Comparison of ENCODE assay signal across 7 cellular contexts in the genomic region with DNA sequence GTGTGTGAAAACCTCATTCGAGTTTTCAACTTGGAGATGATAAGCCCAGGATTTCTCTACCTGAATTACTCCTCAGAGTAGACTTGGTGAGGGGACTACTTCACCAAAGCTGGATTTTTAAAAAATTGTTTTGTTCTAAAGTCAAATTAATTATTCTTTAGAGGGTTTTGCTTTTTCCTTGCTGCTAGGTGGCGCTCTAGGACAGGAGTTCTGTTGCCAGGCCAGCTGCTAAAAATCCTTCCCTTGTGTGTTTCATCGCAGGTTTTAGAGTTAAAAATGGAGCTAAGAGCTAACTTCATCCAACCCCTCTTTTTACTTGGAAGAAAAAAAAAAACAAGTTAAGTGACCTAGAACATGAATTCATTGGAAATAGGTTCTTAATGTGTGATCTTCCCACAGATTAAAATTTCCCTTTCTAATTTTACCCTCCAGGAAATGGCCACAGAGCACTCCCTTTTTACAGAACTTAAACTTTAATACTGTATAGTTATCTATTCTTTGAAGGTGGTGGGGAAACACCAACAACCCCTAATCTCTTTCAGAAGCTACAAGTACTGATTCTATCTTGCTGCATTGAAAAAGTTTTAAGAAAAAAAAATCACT.
A peak's percentile ranks its signal among the peaks of the same experiment; 100 is the strongest.
DNase-seq lines count a peak whose midpoint lies in the region; ATAC-seq and TF ChIP-seq lines count a peak whose summit lies in the region.

No MANE protein-coding gene starts in this region.

- DNase-seq in NB4 (ENCODE audit: low read depth) = peak; percentile 75
- DNase-seq in SKM-1 treated with dmso at 0.1 percent for 144 hours (lab: John Stamatoyannopoulos, UW; ENCODE audit: unreplicated experiment) = peak; percentile 85
- peak in 35 of 58 donors; percentile 0 to 65 (median 7) for DNase-seq in anterior cingulate cortex (lab: John Stamatoyannopoulos, UW)
- peak; percentile 58 for DNase-seq in iPS-NIHi11 (ENCODE audit: low spot score)
- DNase-seq in stimulated activated CD4-positive, alpha-beta T cell treated with anti-CD3 and anti-CD28 coated beads, Interleukin-1b, Interleukin-23, amount 100 ng/mL, for 24 hours (ENCODE audit: low read depth in 4 of 4, low spot score in 1 of 4) = peak; percentile 25 to 56 (median 41)

- ATAC-seq in stimulated activated memory B cell treated with anti-CD40 and anti-IgM and Interleukin-4, amounts not matched to agents 10 μg/mL and 1 μg/mL and 100 μg/mL, for 72 hours = no peak

- no peaks in the 10 kb centered on the region for H3K9me3 Mint-ChIP-seq in stimulated activated memory B cell treated with anti-CD40 and anti-IgM and Interleukin-4, amounts not matched to agents 10 μg/mL and 1 μg/mL and 100 μg/mL, for 72 hours

- no peaks in the 10 kb centered on the region for H3K36me3 Mint-ChIP-seq in stimulated activated memory B cell treated with anti-CD40 and anti-IgM and Interleukin-4, amounts not matched to agents 10 μg/mL and 1 μg/mL and 100 μg/mL, for 72 hours

- no peak overlapping the region for H3K27ac Mint-ChIP-seq in stimulated activated memory B cell treated with anti-CD40 and anti-IgM and Interleukin-4, amounts not matched to agents 10 μg/mL and 1 μg/mL and 100 μg/mL, for 72 hours

- no peaks in the 10 kb centered on the region for H3K4me1 Mint-ChIP-seq in stimulated activated memory B cell treated with anti-CD40 and anti-IgM and Interleukin-4, amounts not matched to agents 10 μg/mL and 1 μg/mL and 100 μg/mL, for 72 hours

- H3K4me3 Mint-ChIP-seq in stimulated activated memory B cell treated with anti-CD40 and anti-IgM and Interleukin-4, amounts not matched to agents 10 μg/mL and 1 μg/mL and 100 μg/mL, for 72 hours = no peak overlapping the region

- no peak for TF ChIP-seq POLR2A in NB4 (IDR thresholded peaks at IDR 0.05; ENCODE audit: extremely low read depth, insufficient read length)

- peaks cover 10% of the 10 kb centered on the region for H3K27me3 Mint-ChIP-seq in stimulated activated memory B cell treated with anti-CD40 and anti-IgM and Interleukin-4, amounts not matched to agents 10 μg/mL and 1 μg/mL and 100 μg/mL, for 72 hours

- TF ChIP-seq CTCF in GM12873 (IDR thresholded peaks at IDR 0.05; ENCODE audit: insufficient read depth, low read depth, low read length, missing control alignments) (peak; percentile 72), NB4 (IDR thresholded peaks at IDR 0.05; ENCODE audit: low read depth, low read length) (peak; percentile 63)

- H3K4me3 ChIP-seq in NB4 (ENCODE audit: low read depth, low read length) = no peak overlapping the region

Comparison
In these comparisons a context has a peak if more than half of its experiments do, and no peak if none do; other contexts are left out.
1. DNase-seq: peak in every context shown above with its lines; median percentile 85 in SKM-1 treated with dmso at 0.1 percent for 144 hours; 75 in NB4; 58 in iPS-NIHi11; 41 in stimulated activated CD4-positive, alpha-beta T cell treated with anti-CD3 and anti-CD28 coated beads, Interleukin-1b, Interleukin-23, amount 100 ng/mL, for 24 hours; 7 in anterior cingulate cortex.